ENCODE assay signal across 6 cellular contexts in the genomic region with DNA sequence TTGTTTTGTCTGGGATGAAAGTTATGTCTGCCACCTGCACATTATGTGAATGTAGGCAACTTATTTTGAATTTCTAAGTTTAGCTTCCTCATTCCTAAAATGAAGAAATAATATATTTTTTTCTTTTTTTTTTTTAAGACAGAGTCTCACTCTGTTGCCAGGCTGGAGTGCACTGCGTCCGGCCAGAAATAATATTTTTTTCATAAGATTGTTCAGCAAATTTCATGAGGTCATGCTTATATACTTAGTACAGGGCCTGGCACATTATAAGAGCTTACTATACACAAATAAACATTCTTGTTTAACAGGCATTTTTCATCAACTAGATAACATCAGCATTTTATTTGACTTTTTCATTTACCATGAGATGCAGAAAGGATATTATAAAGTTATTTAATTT.
"Had no signal": no experiment of that assay in that cellular context is flagged by ENCODE, and none has a peak within 500 bp of the region (broad histone marks: within the 10 kb centered on the region; RNA-seq: fewer than 3 reads in every experiment).

No MANE protein-coding gene starts in this region.

- FAIRE-seq: HepG2, HTR-8/SVneo, K562 had no signal

- DNase-seq: IMR-90, KBM-7 had no signal

- ATAC-seq: HepG2, K562 had no signal

- H3K27ac ChIP-seq: HL-60 had no signal

- H3K4me3 ChIP-seq: K562 had no signal
